In the genomic region with DNA sequence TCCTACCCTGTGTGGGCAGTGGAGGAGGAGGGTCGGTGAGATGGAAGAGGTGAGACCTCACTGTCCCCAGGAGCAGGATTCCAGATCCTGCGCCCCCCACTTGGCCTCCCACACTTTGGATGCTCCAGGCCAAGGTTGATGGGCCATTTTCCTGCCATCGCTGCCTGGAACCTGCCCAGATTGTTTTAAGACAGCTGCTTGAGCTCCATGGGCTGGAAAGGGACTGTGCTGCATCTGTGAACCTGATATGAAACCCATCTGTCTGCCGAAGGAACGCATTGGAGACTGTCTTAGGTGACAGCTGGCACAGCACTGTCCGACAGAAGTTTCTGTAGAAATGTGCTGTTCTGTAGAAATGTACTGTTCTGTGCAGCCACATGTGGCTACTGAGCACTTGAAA, we compare ENCODE assay signal across 21 cellular contexts.
"Had no signal": no experiment of that assay in that cellular context is flagged by ENCODE, and none has a peak within 500 bp of the region (broad histone marks: within the 10 kb centered on the region; RNA-seq: fewer than 3 reads in every experiment).

No MANE protein-coding gene starts in this region.

- H3K27ac ChIP-seq: body of pancreas, cardiac muscle cell, epithelial cell of prostate, heart right ventricle, lower lobe of right lung, spleen, thyroid gland, upper lobe of right lung had no signal

- H3K4me3 Mint-ChIP-seq: activated naive CD4-positive, alpha-beta T cell treated with anti-CD3 and anti-CD28 coated beads, Interleukin-2, amount 50 U/mL, for 24 hours; endodermal cell; naive thymus-derived CD8-positive, alpha-beta T cell; WTC11 had no signal

- H3K4me1 Mint-ChIP-seq: activated naive CD4-positive, alpha-beta T cell treated with anti-CD3 and anti-CD28 coated beads, Interleukin-2, amount 50 U/mL, for 24 hours; endodermal cell; naive thymus-derived CD8-positive, alpha-beta T cell; WTC11 had no signal

- H3K36me3 ChIP-seq: cardiac muscle cell, heart right ventricle, lower lobe of right lung, spleen, thyroid gland, upper lobe of right lung had no signal

- H3K4me3 ChIP-seq: body of pancreas, cardiac muscle cell, heart right ventricle, lower lobe of right lung, spleen, thyroid gland, upper lobe of right lung had no signal

- DNase-seq: activated gamma-delta T cell treated with Interleukin-2 at 50 U/mL for 16 hours; activated T-cell treated with anti-CD3 and anti-CD28 coated beads, Interleukin-2, amount 50 U/mL, for 1 hour; body of pancreas; cortex of kidney; endodermal cell; heart right ventricle; left colon; lower lobe of right lung; naive thymus-derived CD8-positive, alpha-beta T cell; retina; spleen; stimulated activated CD4-positive, alpha-beta T cell treated with anti-CD3 and anti-CD28 coated beads, Interleukin-4, amount 100 ng/mL, for 1 hour; stimulated activated naive CD4-positive, alpha-beta T cell treated with Interleukin-2 at 50 U/mL for 16 hours; T-helper 9 cell; thyroid gland; upper lobe of right lung had no signal

- H3K9me3 Mint-ChIP-seq: activated naive CD4-positive, alpha-beta T cell treated with anti-CD3 and anti-CD28 coated beads, Interleukin-2, amount 50 U/mL, for 24 hours; endodermal cell had no signal

- H3K27ac Mint-ChIP-seq: activated naive CD4-positive, alpha-beta T cell treated with anti-CD3 and anti-CD28 coated beads, Interleukin-2, amount 50 U/mL, for 24 hours; endodermal cell; naive thymus-derived CD8-positive, alpha-beta T cell; progenitor cell of endocrine pancreas; WTC11 had no signal

- H3K36me3 Mint-ChIP-seq: activated naive CD4-positive, alpha-beta T cell treated with anti-CD3 and anti-CD28 coated beads, Interleukin-2, amount 50 U/mL, for 24 hours; WTC11 had no signal

- ATAC-seq: body of pancreas; heart right ventricle; left colon; lower lobe of right lung; naive thymus-derived CD8-positive, alpha-beta T cell; upper lobe of right lung; WTC11 had no signal

- H3K9me3 ChIP-seq: lower lobe of right lung, thyroid gland, upper lobe of right lung had no signal

- H3K27me3 ChIP-seq: body of pancreas, cardiac muscle cell, thyroid gland had no signal

- H3K4me1 ChIP-seq: body of pancreas, heart right ventricle, lower lobe of right lung, spleen, thyroid gland, upper lobe of right lung had no signal
